ENCODE assay signal across 1 cellular context in genomic region chr10:112330154-112330553, GRCh38.
TF ChIP-seq lines count a peak whose summit lies in the region.

No MANE protein-coding gene starts in this region.

TF ChIP-seq in SK-N-SH, 30 proteins besides CTCF, POLR2A, EP300 and RAD21 (continued from another document):
- TF ChIP-seq USF1 (IDR thresholded peaks at IDR 0.05; ENCODE audit: borderline replicate concordance, low read depth) = no peak
